ENCODE assay signal across 8 cellular contexts in the genomic region with DNA sequence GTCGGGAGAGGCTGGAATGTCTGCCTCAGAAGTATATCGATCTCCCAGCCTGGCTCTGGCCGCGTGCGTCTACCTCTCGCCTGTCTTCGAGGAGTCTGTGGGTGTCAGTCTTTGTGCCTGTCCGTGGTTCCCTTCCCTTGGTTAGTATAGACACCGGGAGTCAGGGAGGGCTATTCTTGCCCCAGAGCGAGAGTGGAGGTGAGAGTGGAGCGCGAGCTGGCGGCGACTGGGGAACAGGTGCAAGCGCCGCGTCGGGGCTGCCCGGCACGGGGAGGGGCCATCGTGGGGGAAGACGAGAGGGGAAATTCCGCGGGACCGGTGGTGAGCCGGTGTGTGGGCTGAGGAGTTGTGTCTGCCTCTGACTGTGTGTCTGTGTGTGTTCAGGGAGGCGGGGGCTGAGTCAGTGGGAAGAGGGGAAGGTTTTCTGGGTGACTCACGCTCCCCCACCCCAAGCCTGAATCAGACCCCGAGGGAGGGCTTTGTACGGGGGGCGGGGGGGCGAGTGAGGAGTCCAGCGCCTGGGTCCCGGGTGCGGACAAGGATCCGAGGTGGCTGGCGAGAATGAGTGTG. TPM values are rescaled to one million over a fixed set of nuclear protein-coding genes. Genes with fewer than 3 reads are reported as not detected.
DNase-seq lines count a peak whose midpoint lies in the region; ATAC-seq, FAIRE-seq and TF ChIP-seq lines count a peak whose summit lies in the region.

No MANE protein-coding gene starts in this region.

- TF ChIP-seq POLR2A in GM12878 (IDR thresholded peaks at IDR 0.05; ENCODE audit: low read depth, low read length), result peak; percentile 82

- no peaks in the 10 kb centered on the region; the same call in none of the 2 replicates for H4K20me1 ChIP-seq in GM12878 (ENCODE audit: control insufficient read depth, insufficient read depth)
- H4K20me1 ChIP-seq in smooth muscle cell (ENCODE audit: low read depth), result peaks cover 59% of the 10 kb centered on the region

- peak overlapping the region; percentile 9 for H2AFZ ChIP-seq in GM12878 (ENCODE audit: control insufficient read depth, low read depth, low read length)
- H2AFZ ChIP-seq in smooth muscle cell (ENCODE audit: low read depth), result no peak overlapping the region

- H3K79me2 ChIP-seq in GM12878 (ENCODE audit: control insufficient read depth, insufficient read depth, low read length) (peaks cover 54% of the 10 kb centered on the region), smooth muscle cell (ENCODE audit: low read depth) (peaks cover 50% of the 10 kb centered on the region)

- ATAC-seq in HG03521 (IDR thresholded peaks at IDR 0.05; ENCODE audit: unreplicated experiment) (peak; percentile 29), GM12878 (peak; percentile 50), HG03159 (IDR thresholded peaks at IDR 0.05; ENCODE audit: unreplicated experiment) (no peak)

- BruUV-seq in GM12878 (replicated peaks; lab: Mats Ljungman, UMichigan), result no TSS peak

- intact Hi-C loops in GM12878 (cut with micrococcal nuclease; ENCODE audit: unreplicated experiment), result loop anchor here (2.0 kb wide), 1 partner anchor 14 kb away; a partner anchor contains a TSS

- peak in 1 of 2 experiments; percentile 58; a peak in 1 of 4 replicates for TF ChIP-seq EP300 in GM12878 (IDR thresholded peaks at IDR 0.05; ENCODE audit: borderline replicate concordance in 1 of 2, control insufficient read depth in 1 of 2, low read depth in 2 of 2, low read length in 2 of 2)

- SMC1A ChIA-PET in GM12878 (lab: Charles Lee; ENCODE audit: uncharacterized antibody, unreplicated experiment), result interaction anchor here (1.4 to 1.5 kb wide), 2 partner anchors 9 to 99 kb away, joined by 3 to 5 read pairs; a partner anchor contains a TSS

- 0 out of 2 replicates have a peak, but pooled peaks have one; percentile 11 for TF ChIP-seq RAD21 in GM12878 (IDR thresholded peaks at IDR 0.05; ENCODE audit: insufficient read depth, low read depth, low read length)

- H3K27ac ChIP-seq in GM12878 (ENCODE audit: control insufficient read depth, insufficient read depth) (peak overlapping the region; percentile 99), smooth muscle cell (ENCODE audit: low read depth) (peak overlapping the region; percentile 100)

- H3K9ac ChIP-seq in GM12878 (ENCODE audit: control insufficient read depth, insufficient read depth, low read length) (peak overlapping the region; percentile 97), smooth muscle cell (ENCODE audit: low read depth) (peak overlapping the region; percentile 100)

- in situ Hi-C loops in GM12878 (cut with MboI), result no loop called here

- peak; percentile 75 for FAIRE-seq in GM12878 (lab: Jason Lieb, UNC)

- H3K4me1 ChIP-seq in GM12878 (ENCODE audit: control insufficient read depth, insufficient read depth, low read length), result peaks cover 38% of the 10 kb centered on the region
- H3K4me1 ChIP-seq in smooth muscle cell (ENCODE audit: low read depth), result peaks cover 28% of the 10 kb centered on the region

- DNase-seq in NCI-H748 (lab: John Stamatoyannopoulos, UW; ENCODE audit: unreplicated experiment) (peak; percentile 87), NCI-H748 treated with DMSO at 0.1 percent for 48 hours (lab: John Stamatoyannopoulos, UW) (no peak), T1000 (lab: John Stamatoyannopoulos, UW) (peak; percentile 83), GM12878 (ENCODE audit: low read depth, low spot score) (no peak), smooth muscle cell (lab: John Stamatoyannopoulos, UW; ENCODE audit: unreplicated experiment) (peak; percentile 84)

- H3K27me3 ChIP-seq in GM12878 (replicated peaks in 1 of 2; ENCODE audit: control insufficient read depth in 2 of 2, insufficient read depth in 2 of 2, low read length in 1 of 2) (no peaks in the 10 kb centered on the region), smooth muscle cell (ENCODE audit: low read depth) (no peaks in the 10 kb centered on the region)

- POLR2A ChIA-PET in GM12878 (lab: Charles Lee), result interaction anchor here (0.6 to 4.1 kb wide), 4 partner anchors 8 to 276 kb away, joined by 3 to 49 read pairs (median 6); a partner anchor contains a TSS

- TF ChIP-seq CTCF in GM12878 (IDR thresholded peaks at IDR 0.05 in 2 of 3, conservative IDR thresholded peaks at IDR 0.05 in 1 of 3; ENCODE audit: control insufficient read depth in 2 of 3, extremely low read depth in 1 of 3, insufficient read depth in 1 of 3, low read depth in 3 of 3, low read length in 3 of 3) (no peak; a peak in 1 of 6 replicates), smooth muscle cell (IDR thresholded peaks at IDR 0.05; ENCODE audit: borderline replicate concordance, insufficient read depth, poor library complexity, severe bottlenecking) (no peak)

- H3K4me3 ChIP-seq in GM12878 (peak overlapping the region; percentile 92), iPS-18c (ENCODE audit: insufficient read depth, low read depth, low read length) (peak overlapping the region; percentile 75), smooth muscle cell (peak overlapping the region; percentile 66)

- RAD21 ChIA-PET in GM12878 (lab: Charles Lee; ENCODE audit: unreplicated experiment), result interaction anchor here (0.9 to 3.7 kb wide), 6 partner anchors 8 to 147 kb away, joined by 3 to 36 read pairs (median 6); a partner anchor contains a TSS

- CTCF ChIA-PET in GM12878 (lab: Yijun Ruan, JAX), result interaction anchor here (1.0 to 2.2 kb wide), 3 partner anchors 14 to 19 kb away, joined by 3 to 7 read pairs (median 4); a partner anchor contains a TSS

- under 1% methylated on average over 37 of the region's 37 CpGs for WGBS in GM12878 (ENCODE audit: insufficient coverage, insufficient replicate concordance, low lambda C conversion rate, missing lambda C conversion rate)
- WGBS in smooth muscle cell (ENCODE audit: low lambda C conversion rate), result under 1% methylated on average over 35 of the region's 37 CpGs

- H3K36me3 ChIP-seq in GM12878 (ENCODE audit: control insufficient read depth in 2 of 2, insufficient read depth in 2 of 2, low read length in 1 of 2) (peaks cover 5 to 11% of the 10 kb centered on the region in 2 experiments; a peak in 3 of 4 replicates), smooth muscle cell (ENCODE audit: low read depth) (no peaks in the 10 kb centered on the region)

- H3K4me2 ChIP-seq in GM12878 (ENCODE audit: control insufficient read depth, insufficient read depth), result peak overlapping the region; percentile 100
- H3K4me2 ChIP-seq in smooth muscle cell, result peak overlapping the region; percentile 90

- peaks cover 40% of the 10 kb centered on the region for H3F3A ChIP-seq in smooth muscle cell (ENCODE audit: low read depth)

- H3K9me3 ChIP-seq in GM12878 (replicated peaks; ENCODE audit: control insufficient read depth, insufficient read depth, low read length), result no peaks in the 10 kb centered on the region
- H3K9me3 ChIP-seq in iPS-18c (ENCODE audit: control insufficient read depth, insufficient read depth, low read length), result no peaks in the 10 kb centered on the region
- no peaks in the 10 kb centered on the region for H3K9me3 ChIP-seq in smooth muscle cell (replicated peaks; ENCODE audit: low read depth)

RNA-seq across cellular contexts. Expression of a gene that starts 8.4 kb away (rescaled TPM):
- 30.6 and 36.2 TPM in 2 replicates for total RNA-seq in GM12878 (2013; cell fraction: nucleolus; rRNA removed)
- 1.2 and 9.8 TPM in 2 replicates for total RNA-seq in GM12878 (2014; rRNA removed)
- 1.7 and 6.3 TPM in 2 replicates for total RNA-seq in GM12878 (2014; rRNA removed; fragmentation: Illumina TruSeq; extraction: Trizol)
- 19.7 and 21.4 TPM in 2 replicates for total RNA-seq in GM12878 (2021)
- polyA plus RNA-seq in GM12878 (2011; ENCODE audit: low read depth), result 2.1 TPM
- 1.3 and 2.4 TPM in 2 replicates for polyA plus RNA-seq in GM12878 (2011; rRNA removed)
- 1.3 and 1.6 TPM in 2 replicates for polyA plus RNA-seq in GM12878 (2011; cell fraction: cytosol; rRNA removed)
- polyA plus RNA-seq in GM12878 (2011; cell fraction: nucleus; rRNA removed), result 16.6 and 37.4 TPM in 2 replicates
- polyA plus RNA-seq in GM12878 (2012), result 12.8 and 15.1 TPM in 2 replicates
- 0.92 and 2.1 TPM in 2 replicates for polyA plus RNA-seq in GM12878 (2014; fragmentation: Illumina TruSeq; extraction: Trizol)
- under 1 TPM; 0.05 to 0.07 TPM for polyA plus RNA-seq in GM12878 (2014; fragmentation: Nextera tagmentation; extraction: Ambion mirVana)
- 4.4 and 33.5 TPM in 2 replicates for polyA plus RNA-seq in GM12878 (2014; rRNA removed)
- polyA plus RNA-seq in GM12878 (2016; fragmentation: Nextera tagmentation; extraction: Ambion mirVana), result 1 to 10 TPM in 1 of 2 experiments, under 1 TPM in 1; 0.91 to 1.7 TPM
- 11.1 and 16.4 TPM in 2 replicates for polyA minus RNA-seq in GM12878 (2011; rRNA and poly(A)+ RNA removed)
- 4.5 and 4.7 TPM in 2 replicates for polyA minus RNA-seq in GM12878 (2011; cell fraction: cytosol; rRNA and poly(A)+ RNA removed)
- polyA minus RNA-seq in GM12878 (2011; cell fraction: nucleus; rRNA and poly(A)+ RNA removed), result 28.2 and 41.9 TPM in 2 replicates
- total RNA-seq in smooth muscle cell, result 4.3 and 9.1 TPM in 2 replicates
- 5.8 and 11.1 TPM in 2 replicates for polyA plus RNA-seq in smooth muscle cell

RNA-seq across cellular contexts. Expression of a gene that starts 12.4 kb away (rescaled TPM):
- 3.8 and 4.1 TPM in 2 replicates for total RNA-seq in GM12878 (2013; cell fraction: nucleolus; rRNA removed)
- total RNA-seq in GM12878 (2014; rRNA removed) (0.16 and 0.62 TPM in 2 replicates), GM12878 (2014; rRNA removed; fragmentation: Illumina TruSeq; extraction: Trizol) (0.28 TPM in 1 of 2 replicates, not detected in the other), GM12878 (2021) (0.69 and 1.1 TPM in 2 replicates), smooth muscle cell (5.1 and 8.6 TPM in 2 replicates)
- not detected for polyA plus RNA-seq in GM12878 (2011; ENCODE audit: low read depth)
- polyA plus RNA-seq in GM12878 (2011; rRNA removed) (0.20 TPM in 1 of 2 replicates, not detected in the other), GM12878 (2014; fragmentation: Illumina TruSeq; extraction: Trizol) (0.21 TPM in 1 of 2 replicates, not detected in the other), GM12878 (2014; fragmentation: Nextera tagmentation; extraction: Ambion mirVana) (not detected), GM12878 (2014; rRNA removed) (0.22 and 2.2 TPM in 2 replicates), GM12878 (2016; fragmentation: Nextera tagmentation; extraction: Ambion mirVana) (under 1 TPM in 1 of 2 experiments, not detected in 1; 0.24 TPM), smooth muscle cell (12.7 and 16.1 TPM in 2 replicates)
- polyA plus RNA-seq in GM12878 (2011; cell fraction: cytosol; rRNA removed), result 0.17 and 0.27 TPM in 2 replicates
- polyA plus RNA-seq in GM12878 (2011; cell fraction: nucleus; rRNA removed), result 3.4 and 5.0 TPM in 2 replicates
- 1.2 TPM in 2 replicates for polyA plus RNA-seq in GM12878 (2012)
- polyA minus RNA-seq in GM12878 (2011; rRNA and poly(A)+ RNA removed), result not detected in 2 replicates
- polyA minus RNA-seq in GM12878 (2011; cell fraction: cytosol; rRNA and poly(A)+ RNA removed), result not detected in 2 replicates
- polyA minus RNA-seq in GM12878 (2011; cell fraction: nucleus; rRNA and poly(A)+ RNA removed), result 0.97 and 1.9 TPM in 2 replicates

RNA-seq across cellular contexts. Expression of a gene that starts 14.9 kb away (rescaled TPM):
- 5.1 and 8.1 TPM in 2 replicates for total RNA-seq in GM12878 (2013; cell fraction: nucleolus; rRNA removed)
- total RNA-seq in GM12878 (2014; rRNA removed) (197 and 248 TPM in 2 replicates), GM12878 (2014; rRNA removed; fragmentation: Illumina TruSeq; extraction: Trizol) (98.5 and 108 TPM in 2 replicates), GM12878 (2021) (112 and 116 TPM in 2 replicates), smooth muscle cell (30.6 and 76.4 TPM in 2 replicates)
- 18.5 TPM for polyA plus RNA-seq in GM12878 (2011; ENCODE audit: low read depth)
- polyA plus RNA-seq in GM12878 (2011; rRNA removed) (28.4 and 82.1 TPM in 2 replicates), GM12878 (2014; fragmentation: Illumina TruSeq; extraction: Trizol) (2.7 and 31.5 TPM in 2 replicates), GM12878 (2014; fragmentation: Nextera tagmentation; extraction: Ambion mirVana) (100 to 1,000 TPM; 206 to 231 TPM), GM12878 (2014; rRNA removed) (223 and 292 TPM in 2 replicates), GM12878 (2016; fragmentation: Nextera tagmentation; extraction: Ambion mirVana) (100 to 1,000 TPM; 323 to 337 TPM), smooth muscle cell (86.1 and 99.4 TPM in 2 replicates)
- polyA plus RNA-seq in GM12878 (2011; cell fraction: cytosol; rRNA removed), result 113 and 206 TPM in 2 replicates
- 131 and 137 TPM in 2 replicates for polyA plus RNA-seq in GM12878 (2011; cell fraction: nucleus; rRNA removed)
- 83.2 and 107 TPM in 2 replicates for polyA plus RNA-seq in GM12878 (2012)
- polyA minus RNA-seq in GM12878 (2011; rRNA and poly(A)+ RNA removed), result 15.4 and 31.2 TPM in 2 replicates
- polyA minus RNA-seq in GM12878 (2011; cell fraction: cytosol; rRNA and poly(A)+ RNA removed), result 64.1 and 73.8 TPM in 2 replicates
- polyA minus RNA-seq in GM12878 (2011; cell fraction: nucleus; rRNA and poly(A)+ RNA removed), result 21.2 and 34.0 TPM in 2 replicates

RNA-seq across cellular contexts. Expression of a gene that starts 15.3 kb away (rescaled TPM):
- 6.3 and 10.0 TPM in 2 replicates for total RNA-seq in GM12878 (2013; cell fraction: nucleolus; rRNA removed)
- total RNA-seq in GM12878 (2014; rRNA removed), result 6.8 and 8.4 TPM in 2 replicates
- total RNA-seq in GM12878 (2014; rRNA removed; fragmentation: Illumina TruSeq; extraction: Trizol), result 5.8 and 6.6 TPM in 2 replicates
- 7.7 and 7.9 TPM in 2 replicates for total RNA-seq in GM12878 (2021)
- 2.1 TPM for polyA plus RNA-seq in GM12878 (2011; ENCODE audit: low read depth)
- 6.1 and 7.3 TPM in 2 replicates for polyA plus RNA-seq in GM12878 (2011; rRNA removed)
- polyA plus RNA-seq in GM12878 (2011; cell fraction: cytosol; rRNA removed), result 5.0 and 6.7 TPM in 2 replicates
- polyA plus RNA-seq in GM12878 (2011; cell fraction: nucleus; rRNA removed), result 3.3 and 4.2 TPM in 2 replicates
- 4.1 and 5.5 TPM in 2 replicates for polyA plus RNA-seq in GM12878 (2012)
- polyA plus RNA-seq in GM12878 (2014; fragmentation: Illumina TruSeq; extraction: Trizol), result 8.7 and 10.7 TPM in 2 replicates
- polyA plus RNA-seq in GM12878 (2014; fragmentation: Nextera tagmentation; extraction: Ambion mirVana), result 1 to 10 TPM; 1.6 TPM
- polyA plus RNA-seq in GM12878 (2014; rRNA removed), result 6.9 and 8.1 TPM in 2 replicates
- 1 to 10 TPM; 4.3 to 5.0 TPM for polyA plus RNA-seq in GM12878 (2016; fragmentation: Nextera tagmentation; extraction: Ambion mirVana)
- polyA minus RNA-seq in GM12878 (2011; rRNA and poly(A)+ RNA removed), result 3.7 and 6.3 TPM in 2 replicates
- 1.6 and 2.4 TPM in 2 replicates for polyA minus RNA-seq in GM12878 (2011; cell fraction: cytosol; rRNA and poly(A)+ RNA removed)
- 3.1 and 11.2 TPM in 2 replicates for polyA minus RNA-seq in GM12878 (2011; cell fraction: nucleus; rRNA and poly(A)+ RNA removed)
- 8.6 and 9.3 TPM in 2 replicates for total RNA-seq in smooth muscle cell
- polyA plus RNA-seq in smooth muscle cell, result 6.6 and 7.9 TPM in 2 replicates

RNA-seq across cellular contexts. Expression of a gene that starts 46.1 kb away (rescaled TPM):
- total RNA-seq in GM12878 (2013; cell fraction: nucleolus; rRNA removed), result 85.9 and 102 TPM in 2 replicates
- total RNA-seq in GM12878 (2014; rRNA removed), result 53.9 and 58.8 TPM in 2 replicates
- total RNA-seq in GM12878 (2014; rRNA removed; fragmentation: Illumina TruSeq; extraction: Trizol), result 36.8 and 37.4 TPM in 2 replicates
- total RNA-seq in GM12878 (2021), result 77.5 and 86.8 TPM in 2 replicates
- polyA plus RNA-seq in GM12878 (2011; ENCODE audit: low read depth), result 32.2 TPM
- 32.2 and 40.8 TPM in 2 replicates for polyA plus RNA-seq in GM12878 (2011; rRNA removed)
- 54.9 and 68.6 TPM in 2 replicates for polyA plus RNA-seq in GM12878 (2011; cell fraction: cytosol; rRNA removed)
- polyA plus RNA-seq in GM12878 (2011; cell fraction: nucleus; rRNA removed), result 210 and 271 TPM in 2 replicates
- 61.0 and 78.0 TPM in 2 replicates for polyA plus RNA-seq in GM12878 (2012)
- polyA plus RNA-seq in GM12878 (2014; fragmentation: Illumina TruSeq; extraction: Trizol), result 53.9 and 56.1 TPM in 2 replicates
- polyA plus RNA-seq in GM12878 (2014; fragmentation: Nextera tagmentation; extraction: Ambion mirVana), result 1 to 10 TPM; 1.4 to 3.3 TPM
- 55.1 and 69.0 TPM in 2 replicates for polyA plus RNA-seq in GM12878 (2014; rRNA removed)
- 10 to 100 TPM; 13.2 to 14.4 TPM for polyA plus RNA-seq in GM12878 (2016; fragmentation: Nextera tagmentation; extraction: Ambion mirVana)
- polyA minus RNA-seq in GM12878 (2011; rRNA and poly(A)+ RNA removed), result 62.9 and 77.4 TPM in 2 replicates
- polyA minus RNA-seq in GM12878 (2011; cell fraction: cytosol; rRNA and poly(A)+ RNA removed), result 29.1 and 43.7 TPM in 2 replicates
- polyA minus RNA-seq in GM12878 (2011; cell fraction: nucleus; rRNA and poly(A)+ RNA removed), result 36.8 and 69.3 TPM in 2 replicates
- total RNA-seq in smooth muscle cell, result 28.5 and 34.9 TPM in 2 replicates
- polyA plus RNA-seq in smooth muscle cell, result 16.3 and 23.5 TPM in 2 replicates

Comparison
In these comparisons a context has a peak if more than half of its experiments do, and no peak if none do; other contexts are left out.
1. DNase-seq: peak in NCI-H748 (single experiment), T1000 (single experiment) and smooth muscle cell (single experiment); none in NCI-H748 treated with DMSO at 0.1 percent for 48 hours (single experiment) and GM12878 (single experiment).
2. Peak in every context shown above with its lines, with median percentiles within 50 percentile points of each other: H3K4me3 ChIP-seq.